Comparison of ENCODE assay signal across 1 cellular context in genomic region chr5:58921106-58921505, GRCh38.
TF ChIP-seq lines count a peak whose summit lies in the region.

No MANE protein-coding gene starts in this region.

TF ChIP-seq in HepG2, 621 proteins besides CTCF, POLR2A, EP300 and RAD21 (continued from another document):
- TF ChIP-seq ZNF687 (CRISPR knock-in tag; IDR thresholded peaks at IDR 0.05) (no peak), ZFYVE20 (CRISPR knock-in tag; IDR thresholded peaks at IDR 0.05; ENCODE audit: borderline replicate concordance, low read depth) (no peak), ZNF710 (CRISPR knock-in tag; IDR thresholded peaks at IDR 0.05; ENCODE audit: borderline replicate concordance) (no peak), GLMP (CRISPR knock-in tag; IDR thresholded peaks at IDR 0.05; ENCODE audit: borderline replicate concordance) (no peak), ADNP (CRISPR knock-in tag; IDR thresholded peaks at IDR 0.05) (no peak), ZNF335 (CRISPR knock-in tag; IDR thresholded peaks at IDR 0.05) (no peak)
